ENCODE assay signal across 10 cellular contexts in genomic region chr10:34102237-34102673, GRCh38.
DNase-seq lines count a peak whose midpoint lies in the region; ATAC-seq and TF ChIP-seq lines count a peak whose summit lies in the region.
"Had no signal": no experiment of that assay in that cellular context is flagged by ENCODE, and none has a peak within 500 bp of the region (broad histone marks: within the 10 kb centered on the region; RNA-seq: fewer than 3 reads in every experiment).

No MANE protein-coding gene starts in this region.

- POLR2A ChIA-PET in PC-9 (lab: Charles Lee; ENCODE audit: unreplicated experiment) = no interaction called here

- no TSS peak for BruUV-seq in PC-9 (replicated peaks; lab: Mats Ljungman, UMichigan)

- TF ChIP-seq CTCF in AG10803 (conservative IDR thresholded peaks at IDR 0.05; ENCODE audit: low read length) (no peak), brain microvascular endothelial cell (IDR thresholded peaks at IDR 0.05; ENCODE audit: low read depth, low read length, missing control alignments) (no peak), endodermal cell (conservative IDR thresholded peaks at IDR 0.05) (no peak), PC-9 (conservative IDR thresholded peaks at IDR 0.05) (no peak)

- H3K36me3 Mint-ChIP-seq in endodermal cell (ENCODE audit: low read depth) = no peaks in the 10 kb centered on the region
- no peaks in the 10 kb centered on the region for H3K36me3 Mint-ChIP-seq in activated naive CD4-positive, alpha-beta T cell treated with anti-CD3 and anti-CD28 coated beads for 36 hours (ENCODE audit: low read depth)

- ATAC-seq in right cardiac atrium = peak; percentile 93 to 96

- H3K4me3 ChIP-seq in AG10803 (ENCODE audit: low read length) (peak overlapping the region; percentile 6), brain microvascular endothelial cell (ENCODE audit: low read depth, low read length) (no peak overlapping the region), right cardiac atrium (ENCODE audit: low read length) (no peak overlapping the region), endodermal cell (ENCODE audit: low read length) (no peak overlapping the region), PC-9 (no peak overlapping the region)

- no peak overlapping the region for H2AFZ ChIP-seq in PC-9

- H3K4me1 ChIP-seq in right cardiac atrium (ENCODE audit: control insufficient read depth, insufficient read depth, low read length) = peaks cover 5% of the 10 kb centered on the region
- H3K4me1 ChIP-seq in endodermal cell (ENCODE audit: control insufficient read depth, insufficient read depth, low read length) = peaks cover 7% of the 10 kb centered on the region
- H3K4me1 ChIP-seq in PC-9 (replicated peaks; ENCODE audit: insufficient read depth) = no peaks in the 10 kb centered on the region

- in situ Hi-C loops in brain microvascular endothelial cell (cut with HindIII; ENCODE audit: low pct_ligation_motif_present, low sequenced_read_pairs) = no loop called here

- no peaks in the 10 kb centered on the region for H3F3A ChIP-seq in PC-9 (ENCODE audit: insufficient read depth, low read depth)

- no peaks in the 10 kb centered on the region for H3K79me2 ChIP-seq in PC-9 (ENCODE audit: low read depth)

- CTCF ChIA-PET in activated naive CD4-positive, alpha-beta T cell treated with anti-CD3 and anti-CD28 coated beads for 36 hours (lab: Charles Lee) = no interaction called here
- CTCF ChIA-PET in PC-9 (lab: Charles Lee) = no interaction called here

- peak; percentile 78 for DNase-seq in AG10803 (ENCODE audit: low read depth)
- DNase-seq in brain microvascular endothelial cell = peak; percentile 43
- peak; percentile 76 to 90 (median 86) for DNase-seq in right cardiac atrium
- DNase-seq in posterior vena cava (ENCODE audit: low spot score) = peak; percentile 94
- no peak for DNase-seq in amniotic stem cell (lab: John Stamatoyannopoulos, UW)
- DNase-seq in endodermal cell = no peak
- DNase-seq in activated naive CD4-positive, alpha-beta T cell treated with anti-CD3 and anti-CD28 coated beads for 36 hours = no peak
- no peak for DNase-seq in PC-9
- DNase-seq: activated gamma-delta T cell had no signal

- 42% methylated on average over 15 of the region's 15 CpGs for WGBS in right cardiac atrium
- WGBS in endodermal cell (ENCODE audit: insufficient coverage in 1 of 2, insufficient read length in 1 of 2), 2 experiments = 92 to 94% methylated on average over 13 to 15 of the region's 15 CpGs

- no peaks in the 10 kb centered on the region for H3K9me2 ChIP-seq in PC-9 (ENCODE audit: insufficient read depth)

- H3K27ac ChIP-seq in brain microvascular endothelial cell = no peak overlapping the region
- peak overlapping the region; percentile 46 for H3K27ac ChIP-seq in right cardiac atrium (ENCODE audit: low read length)
- no peak overlapping the region for H3K27ac ChIP-seq in endodermal cell (ENCODE audit: low read depth, low read length)
- H3K27ac ChIP-seq in PC-9 = no peak overlapping the region

- peaks cover 17% of the 10 kb centered on the region for H3K4me1 Mint-ChIP-seq in endodermal cell
- no peaks in the 10 kb centered on the region for H3K4me1 Mint-ChIP-seq in activated naive CD4-positive, alpha-beta T cell treated with anti-CD3 and anti-CD28 coated beads for 36 hours (ENCODE audit: low read depth)
- H3K4me1 Mint-ChIP-seq: B cell had no signal

- intact Hi-C loops in right cardiac atrium (cut with DNase I) = loop anchor here in 1 of 4 donors (10.0 kb wide), 1 partner anchor 543 kb away; no protein-coding TSS in a partner anchor
- intact Hi-C loops in posterior vena cava (cut with DNase I) = loop anchor here in 1 of 2 donors (10.0 kb wide), 1 partner anchor 767 kb away; the partner anchor contains the start of gene NRP1
- intact Hi-C loops in activated naive CD4-positive, alpha-beta T cell treated with anti-CD3 and anti-CD28 coated beads for 36 hours (cut with micrococcal nuclease) = no loop called here
- intact Hi-C loops in PC-9 (cut with micrococcal nuclease; ENCODE audit: unreplicated experiment) = no loop called here

- no peaks in the 10 kb centered on the region for H4K20me1 ChIP-seq in PC-9 (ENCODE audit: insufficient read depth)

- no peaks in the 10 kb centered on the region for H3K9me3 ChIP-seq in right cardiac atrium (ENCODE audit: control insufficient read depth, low read length)
- H3K9me3 ChIP-seq in endodermal cell (ENCODE audit: control insufficient read depth, low read length) = peaks cover 6% of the 10 kb centered on the region
- no peaks in the 10 kb centered on the region for H3K9me3 ChIP-seq in PC-9 (ENCODE audit: insufficient read depth, low read depth)

- no peaks in the 10 kb centered on the region for H3K27me3 ChIP-seq in brain microvascular endothelial cell (replicated peaks)
- no peaks in the 10 kb centered on the region for H3K27me3 ChIP-seq in right cardiac atrium (ENCODE audit: control insufficient read depth, insufficient read depth)
- H3K27me3 ChIP-seq in endodermal cell (ENCODE audit: control insufficient read depth, insufficient read depth, low read length, poor library complexity, severe bottlenecking) = no peaks in the 10 kb centered on the region
- H3K27me3 ChIP-seq in PC-9 (ENCODE audit: insufficient read depth, low read depth) = no peaks in the 10 kb centered on the region

- H3K9me3 Mint-ChIP-seq in endodermal cell = peaks cover 11% of the 10 kb centered on the region
- peaks cover 3% of the 10 kb centered on the region for H3K9me3 Mint-ChIP-seq in activated naive CD4-positive, alpha-beta T cell treated with anti-CD3 and anti-CD28 coated beads for 36 hours

- H3K4me2 ChIP-seq in PC-9 = no peak overlapping the region

- H3K27me3 Mint-ChIP-seq in endodermal cell (ENCODE audit: insufficient read depth) = peaks cover 2% of the 10 kb centered on the region
- H3K27me3 Mint-ChIP-seq in activated naive CD4-positive, alpha-beta T cell treated with anti-CD3 and anti-CD28 coated beads for 36 hours (ENCODE audit: low read depth) = peaks cover under 1% of the 10 kb centered on the region
- H3K27me3 Mint-ChIP-seq: B cell had no signal

- no peak overlapping the region for H3K4me3 Mint-ChIP-seq in endodermal cell
- H3K4me3 Mint-ChIP-seq in activated naive CD4-positive, alpha-beta T cell treated with anti-CD3 and anti-CD28 coated beads for 36 hours = no peak overlapping the region
- H3K4me3 Mint-ChIP-seq: B cell had no signal

- H3K27ac Mint-ChIP-seq in endodermal cell = no peak overlapping the region
- no peak overlapping the region for H3K27ac Mint-ChIP-seq in activated naive CD4-positive, alpha-beta T cell treated with anti-CD3 and anti-CD28 coated beads for 36 hours
- H3K27ac Mint-ChIP-seq: B cell had no signal

- H3K36me3 ChIP-seq in brain microvascular endothelial cell (replicated peaks) (no peaks in the 10 kb centered on the region), endodermal cell (ENCODE audit: control insufficient read depth, insufficient read depth, low read length) (no peaks in the 10 kb centered on the region), PC-9 (ENCODE audit: low read depth) (no peaks in the 10 kb centered on the region)

- no peak overlapping the region for H3K9ac ChIP-seq in endodermal cell (ENCODE audit: extremely low read depth, low read length, poor library complexity, severe bottlenecking)

Comparison
In these comparisons a context has a peak if more than half of its experiments do, and no peak if none do; other contexts are left out.
1. DNase-seq: peak in AG10803 (single experiment), brain microvascular endothelial cell (single experiment), right cardiac atrium (3 of 3) and posterior vena cava (single experiment); none in amniotic stem cell (single experiment), endodermal cell (single experiment), activated naive CD4-positive, alpha-beta T cell treated with anti-CD3 and anti-CD28 coated beads for 36 hours (single experiment) and PC-9 (0 of 2).